ENCODE assay signal across 14 cellular contexts in genomic region chr6:18022398-18023231, GRCh38. TPM values are rescaled to one million over a fixed set of nuclear protein-coding genes. Genes with fewer than 3 reads are reported as not detected.
DNase-seq lines count a peak whose midpoint lies in the region; ATAC-seq and TF ChIP-seq lines count a peak whose summit lies in the region.
"Had no signal": no experiment of that assay in that cellular context is flagged by ENCODE, and none has a peak within 500 bp of the region (broad histone marks: within the 10 kb centered on the region; RNA-seq: fewer than 3 reads in every experiment).

No MANE protein-coding gene starts in this region.

- no peaks in the 10 kb centered on the region for H3K27me3 Mint-ChIP-seq in activated naive CD4-positive, alpha-beta T cell treated with anti-CD3 and anti-CD28 coated beads, Interleukin-2, amount 10 ng/mL, durations not matched to agents 7 days and 5 days
- H3K27me3 Mint-ChIP-seq in activated CD4-positive, alpha-beta T cell treated with anti-CD3 and anti-CD28 coated beads for 36 hours: no peaks in the 10 kb centered on the region

- DNase-seq in AG20443 (ENCODE audit: low spot score): peak; percentile 82
- DNase-seq in NCI-H2081 treated with DMSO at 0.1 percent for 48 hours (lab: John Stamatoyannopoulos, UW): peak; percentile 12
- peak; percentile 78 to 79 for DNase-seq in cardiac fibroblast (ENCODE audit: low read depth in 2 of 2)
- peak; percentile 82 for DNase-seq in left kidney (ENCODE audit: low read depth, low spot score)
- no peak for DNase-seq in activated naive CD4-positive, alpha-beta T cell treated with anti-CD3 and anti-CD28 coated beads, Interleukin-2, amount 10 ng/mL, durations not matched to agents 7 days and 5 days
- DNase-seq in DMS114 treated with DMSO at 0.1 percent for 48 hours (lab: John Stamatoyannopoulos, UW; ENCODE audit: unreplicated experiment): no peak
- no peak for DNase-seq in activated CD4-positive, alpha-beta T cell treated with anti-CD3 and anti-CD28 coated beads for 36 hours
- DNase-seq in H4 (ENCODE audit: low spot score): no peak
- DNase-seq: activated CD4-positive, CD25-positive, alpha-beta regulatory T cell; Calu3; MG63; naive thymus-derived CD8-positive, alpha-beta T cell had no signal

- H3K4me1 Mint-ChIP-seq in activated naive CD4-positive, alpha-beta T cell treated with anti-CD3 and anti-CD28 coated beads, Interleukin-2, amount 10 ng/mL, durations not matched to agents 7 days and 5 days: no peaks in the 10 kb centered on the region
- H3K4me1 Mint-ChIP-seq in activated CD4-positive, alpha-beta T cell treated with anti-CD3 and anti-CD28 coated beads for 36 hours: no peaks in the 10 kb centered on the region
- H3K4me1 Mint-ChIP-seq: central memory CD8-positive, alpha-beta T cell; naive thymus-derived CD8-positive, alpha-beta T cell; stimulated activated memory B cell treated with anti-CD40 and anti-IgM and Interleukin-4, amounts not matched to agents 10 μg/mL and 1 μg/mL and 100 μg/mL, for 72 hours had no signal

- no peak overlapping the region for H3K4me3 Mint-ChIP-seq in activated naive CD4-positive, alpha-beta T cell treated with anti-CD3 and anti-CD28 coated beads, Interleukin-2, amount 10 ng/mL, durations not matched to agents 7 days and 5 days
- H3K4me3 Mint-ChIP-seq in activated CD4-positive, alpha-beta T cell treated with anti-CD3 and anti-CD28 coated beads for 36 hours: no peak overlapping the region
- H3K4me3 Mint-ChIP-seq: central memory CD8-positive, alpha-beta T cell; naive thymus-derived CD8-positive, alpha-beta T cell; stimulated activated memory B cell treated with anti-CD40 and anti-IgM and Interleukin-4, amounts not matched to agents 10 μg/mL and 1 μg/mL and 100 μg/mL, for 72 hours had no signal

- no peak overlapping the region for H3K27ac Mint-ChIP-seq in activated naive CD4-positive, alpha-beta T cell treated with anti-CD3 and anti-CD28 coated beads, Interleukin-2, amount 10 ng/mL, durations not matched to agents 7 days and 5 days
- no peak overlapping the region for H3K27ac Mint-ChIP-seq in activated CD4-positive, alpha-beta T cell treated with anti-CD3 and anti-CD28 coated beads for 36 hours
- H3K27ac Mint-ChIP-seq: naive thymus-derived CD8-positive, alpha-beta T cell; stimulated activated memory B cell treated with anti-CD40 and anti-IgM and Interleukin-4, amounts not matched to agents 10 μg/mL and 1 μg/mL and 100 μg/mL, for 72 hours had no signal

- no peaks in the 10 kb centered on the region for H3K36me3 Mint-ChIP-seq in activated naive CD4-positive, alpha-beta T cell treated with anti-CD3 and anti-CD28 coated beads, Interleukin-2, amount 10 ng/mL, durations not matched to agents 7 days and 5 days
- no peaks in the 10 kb centered on the region for H3K36me3 Mint-ChIP-seq in activated CD4-positive, alpha-beta T cell treated with anti-CD3 and anti-CD28 coated beads for 36 hours (ENCODE audit: low read depth)
- H3K36me3 Mint-ChIP-seq: naive thymus-derived CD8-positive, alpha-beta T cell; stimulated activated memory B cell treated with anti-CD40 and anti-IgM and Interleukin-4, amounts not matched to agents 10 μg/mL and 1 μg/mL and 100 μg/mL, for 72 hours had no signal

- CTCF ChIA-PET in activated naive CD4-positive, alpha-beta T cell treated with anti-CD3 and anti-CD28 coated beads, Interleukin-2, amount 10 ng/mL, durations not matched to agents 7 days and 5 days (lab: Charles Lee): no interaction called here
- CTCF ChIA-PET in activated CD4-positive, alpha-beta T cell treated with anti-CD3 and anti-CD28 coated beads for 36 hours (lab: Charles Lee): interaction anchor here (0.6 to 0.7 kb wide), 2 partner anchors 163 to 794 kb away, joined by 3 read pairs; no protein-coding TSS in a partner anchor

- no peak for TF ChIP-seq CTCF in cardiac fibroblast (IDR thresholded peaks at IDR 0.05; ENCODE audit: low read depth, low read length)

- intact Hi-C loops in activated CD4-positive, alpha-beta T cell treated with anti-CD3 and anti-CD28 coated beads for 36 hours (cut with DNase I, micrococcal nuclease): no loop called here

- peaks cover 4% of the 10 kb centered on the region for H3K9me3 Mint-ChIP-seq in activated naive CD4-positive, alpha-beta T cell treated with anti-CD3 and anti-CD28 coated beads, Interleukin-2, amount 10 ng/mL, durations not matched to agents 7 days and 5 days
- H3K9me3 Mint-ChIP-seq in activated CD4-positive, alpha-beta T cell treated with anti-CD3 and anti-CD28 coated beads for 36 hours (ENCODE audit: low read depth): no peaks in the 10 kb centered on the region
- H3K9me3 Mint-ChIP-seq: central memory CD8-positive, alpha-beta T cell had no signal

- POLR2A ChIA-PET in activated CD4-positive, alpha-beta T cell treated with anti-CD3 and anti-CD28 coated beads for 36 hours (lab: Charles Lee): no interaction called here

- no peak for ATAC-seq in activated CD4-positive, alpha-beta T cell treated with anti-CD3 and anti-CD28 coated beads for 36 hours
- ATAC-seq: naive thymus-derived CD8-positive, alpha-beta T cell; stimulated activated memory B cell treated with anti-CD40 and anti-IgM and Interleukin-4, amounts not matched to agents 10 μg/mL and 1 μg/mL and 100 μg/mL, for 72 hours had no signal

- H3K4me3 ChIP-seq in cardiac fibroblast (replicated peaks in 1 of 2; ENCODE audit: low read depth in 2 of 2, low read length in 2 of 2): no peak overlapping the region
- H3K4me3 ChIP-seq: MG63 had no signal

RNA-seq across cellular contexts. Expression of gene KIF13A, which starts 35.2 kb away (rescaled TPM):
- under 1 TPM in 1 of 2 experiments, not detected in 1; 0.07 TPM for total RNA-seq in activated CD4-positive, alpha-beta T cell treated with anti-CD3 and anti-CD28 coated beads for 36 hours
- total RNA-seq in H4 (2014; rRNA removed; shearing (Covaris generic)): 11.4 and 12.7 TPM in 2 replicates

Comparison
In these comparisons a context has a peak if more than half of its experiments do, and no peak if none do; other contexts are left out.
1. DNase-seq: peak in AG20443 (single experiment), NCI-H2081 treated with DMSO at 0.1 percent for 48 hours (single experiment), cardiac fibroblast (2 of 2) and left kidney (single experiment); none in activated naive CD4-positive, alpha-beta T cell treated with anti-CD3 and anti-CD28 coated beads, Interleukin-2, amount 10 ng/mL, durations not matched to agents 7 days and 5 days (single experiment), DMS114 treated with DMSO at 0.1 percent for 48 hours (single experiment), activated CD4-positive, alpha-beta T cell treated with anti-CD3 and anti-CD28 coated beads for 36 hours (single experiment) and H4 (single experiment).
2. RNA of gene KIF13A, which starts 35.2 kb away (total RNA-seq): 11.4 to 12.7 TPM in H4; 0.07 TPM in activated CD4-positive, alpha-beta T cell treated with anti-CD3 and anti-CD28 coated beads for 36 hours; every median in the first group is over 10 times any median in the second.